ENCODE assay signal across 20 cellular contexts in genomic region chr4:5027366-5027765, GRCh38. TPM values are rescaled to one million over a fixed set of nuclear protein-coding genes. Genes with fewer than 3 reads are reported as not detected.
"Had no signal": no experiment of that assay in that cellular context is flagged by ENCODE, and none has a peak within 500 bp of the region (broad histone marks: within the 10 kb centered on the region; RNA-seq: fewer than 3 reads in every experiment).

No MANE protein-coding gene starts in this region.

- H3K27ac Mint-ChIP-seq: activated naive CD8-positive, alpha-beta T cell treated with anti-CD3 and anti-CD28 coated beads, Interleukin-2, amount 50 U/mL, for 24 hours; activated T-helper 1 cell treated with anti-CD3 and anti-CD28 coated beads, Interleukin-12 subunit alpha, Interleukin-12 subunit beta, Interleukin-2, Interleukin-4 antibody, amounts not matched to agents 30 ng/mL and 10 ng/mL and 1 ng/mL, durations not matched to agents 14 hours and 24 hours and 36 hours; memory B cell; natural killer cell treated with Interleukin-12 subunit alpha and Interleukin-12 subunit beta and Interleukin-15 and Interleukin-18, amount 100 ng/mL, for 72 hours; stimulated activated naive B cell treated with anti-CD40 and anti-IgM and Interleukin-4, amounts not matched to agents 10 μg/mL and 1 μg/mL and 100 μg/mL, for 72 hours had no signal

- FAIRE-seq: colon had no signal

- H3K27me3 ChIP-seq: body of pancreas, transverse colon had no signal

- H3K36me3 ChIP-seq: left ventricle myocardium inferior, transverse colon had no signal

- H3K9me3 Mint-ChIP-seq: activated T-helper 1 cell treated with anti-CD3 and anti-CD28 coated beads, Interleukin-12 subunit alpha, Interleukin-12 subunit beta, Interleukin-2, Interleukin-4 antibody, amounts not matched to agents 30 ng/mL and 10 ng/mL and 1 ng/mL, durations not matched to agents 14 hours and 24 hours and 36 hours; natural killer cell treated with Interleukin-12 subunit alpha and Interleukin-12 subunit beta and Interleukin-15 and Interleukin-18, amount 100 ng/mL, for 72 hours had no signal

- H3K4me1 Mint-ChIP-seq: activated naive CD8-positive, alpha-beta T cell treated with anti-CD3 and anti-CD28 coated beads, Interleukin-2, amount 50 U/mL, for 24 hours; memory B cell; stimulated activated naive B cell treated with anti-CD40 and anti-IgM and Interleukin-4, amounts not matched to agents 10 μg/mL and 1 μg/mL and 100 μg/mL, for 72 hours had no signal

- H3K4me3 Mint-ChIP-seq: activated naive CD8-positive, alpha-beta T cell treated with anti-CD3 and anti-CD28 coated beads, Interleukin-2, amount 50 U/mL, for 24 hours; activated T-helper 1 cell treated with anti-CD3 and anti-CD28 coated beads, Interleukin-12 subunit alpha, Interleukin-12 subunit beta, Interleukin-2, Interleukin-4 antibody, amounts not matched to agents 30 ng/mL and 10 ng/mL and 1 ng/mL, durations not matched to agents 14 hours and 24 hours and 36 hours; memory B cell; natural killer cell treated with Interleukin-12 subunit alpha and Interleukin-12 subunit beta and Interleukin-15 and Interleukin-18, amount 100 ng/mL, for 72 hours; stimulated activated naive B cell treated with anti-CD40 and anti-IgM and Interleukin-4, amounts not matched to agents 10 μg/mL and 1 μg/mL and 100 μg/mL, for 72 hours had no signal

- H3K36me3 Mint-ChIP-seq: memory B cell; natural killer cell treated with Interleukin-12 subunit alpha and Interleukin-12 subunit beta and Interleukin-15 and Interleukin-18, amount 100 ng/mL, for 72 hours; stimulated activated naive B cell treated with anti-CD40 and anti-IgM and Interleukin-4, amounts not matched to agents 10 μg/mL and 1 μg/mL and 100 μg/mL, for 72 hours had no signal

- H3K9me3 ChIP-seq: transverse colon had no signal

- H3K4me3 ChIP-seq: body of pancreas, left ventricle myocardium inferior, transverse colon had no signal

- DNase-seq: activated CD4-positive, CD25-positive, alpha-beta regulatory T cell treated with anti-CD3 and anti-CD28 coated beads, Interleukin-2, amount 50 U/mL, for 72 hours; activated naive CD4-positive, alpha-beta T cell; activated naive CD8-positive, alpha-beta T cell treated with anti-CD3 and anti-CD28 coated beads, Interleukin-2, amount 50 U/mL, for 24 hours; body of pancreas; caudate nucleus; glutamatergic neuron; hypothalamus; left ventricle myocardium inferior; nucleus accumbens; stimulated activated CD4-positive, alpha-beta T cell treated with anti-CD3 and anti-CD28 coated beads, Interleukin-15, amount 100 ng/mL, for 24 hours; stimulated activated CD4-positive, alpha-beta T cell treated with anti-CD3 and anti-CD28 coated beads, Interleukin-4, amount 100 ng/mL, for 1 hour; stimulated activated naive B cell treated with anti-CD40 and anti-IgM and Interleukin-4, amounts not matched to agents 10 μg/mL and 1 μg/mL and 100 μg/mL, for 72 hours; transverse colon had no signal

- ATAC-seq: activated naive CD8-positive, alpha-beta T cell treated with anti-CD3 and anti-CD28 coated beads, Interleukin-2, amount 50 U/mL, for 24 hours; body of pancreas; esophagus mucosa; foreskin keratinocyte; stimulated activated naive B cell treated with anti-CD40 and anti-IgM and Interleukin-4, amounts not matched to agents 10 μg/mL and 1 μg/mL and 100 μg/mL, for 72 hours had no signal

- H3K4me1 ChIP-seq: body of pancreas, foreskin keratinocyte, left ventricle myocardium inferior, transverse colon had no signal

- H3K27ac ChIP-seq: body of pancreas, foreskin keratinocyte, left ventricle myocardium inferior, transverse colon had no signal

RNA-seq across cellular contexts. Expression of gene CYTL1, which starts 8.1 kb away (rescaled TPM):
- total RNA-seq: activated CD8-positive, alpha-beta memory T cell treated with anti-CD3 and anti-CD28 coated beads for 36 hours; activated T-helper 1 cell treated with anti-CD3 and anti-CD28 coated beads, Interleukin-12 subunit alpha, Interleukin-12 subunit beta, Interleukin-2, Interleukin-4 antibody, amounts not matched to agents 30 ng/mL and 10 ng/mL and 1 ng/mL, durations not matched to agents 14 hours and 24 hours and 36 hours; natural killer cell treated with Interleukin-12 subunit alpha and Interleukin-12 subunit beta and Interleukin-15 and Interleukin-18, amount 100 ng/mL, for 72 hours had no signal

RNA-seq across cellular contexts. Expression of gene STK32B, which starts 23.9 kb away (rescaled TPM):
- total RNA-seq: activated CD8-positive, alpha-beta memory T cell treated with anti-CD3 and anti-CD28 coated beads for 36 hours; activated T-helper 1 cell treated with anti-CD3 and anti-CD28 coated beads, Interleukin-12 subunit alpha, Interleukin-12 subunit beta, Interleukin-2, Interleukin-4 antibody, amounts not matched to agents 30 ng/mL and 10 ng/mL and 1 ng/mL, durations not matched to agents 14 hours and 24 hours and 36 hours; natural killer cell treated with Interleukin-12 subunit alpha and Interleukin-12 subunit beta and Interleukin-15 and Interleukin-18, amount 100 ng/mL, for 72 hours had no signal
